ENCODE assay signal across 15 cellular contexts in genomic region chr20:31849306-31849930, GRCh38. TPM values are rescaled to one million over a fixed set of nuclear protein-coding genes. Genes with fewer than 3 reads are reported as not detected.
DNase-seq lines count a peak whose midpoint lies in the region; ATAC-seq and TF ChIP-seq lines count a peak whose summit lies in the region.
"Had no signal": no experiment of that assay in that cellular context is flagged by ENCODE, and none has a peak within 500 bp of the region (broad histone marks: within the 10 kb centered on the region; RNA-seq: fewer than 3 reads in every experiment).

No MANE protein-coding gene starts in this region.

- no peak overlapping the region for H3K4me3 ChIP-seq in transverse colon
- H3K4me3 ChIP-seq: tibial nerve had no signal

- no peaks in the 10 kb centered on the region for H3K9me3 Mint-ChIP-seq in MCF 10A (ENCODE audit: unreplicated experiment)
- H3K9me3 Mint-ChIP-seq: activated naive CD8-positive, alpha-beta T cell treated with anti-CD3 and anti-CD28 coated beads, Interleukin-2, amount 10 ng/mL, durations not matched to agents 7 days and 5 days; mesothelial cell of epicardium had no signal

- H3K27me3 ChIP-seq in transverse colon, result peaks cover 34% of the 10 kb centered on the region

- no peak overlapping the region for H3K27ac Mint-ChIP-seq in MCF 10A (ENCODE audit: low read depth, unreplicated experiment)
- H3K27ac Mint-ChIP-seq: activated naive CD8-positive, alpha-beta T cell treated with anti-CD3 and anti-CD28 coated beads, Interleukin-2, amount 10 ng/mL, durations not matched to agents 7 days and 5 days; mesothelial cell of epicardium had no signal

- BruUV-seq in MCF 10A (replicated peaks; lab: Mats Ljungman, UMichigan), result no TSS peak

- H3K36me3 Mint-ChIP-seq in MCF 10A (ENCODE audit: insufficient read depth, unreplicated experiment), result no peaks in the 10 kb centered on the region
- H3K36me3 Mint-ChIP-seq: activated naive CD8-positive, alpha-beta T cell treated with anti-CD3 and anti-CD28 coated beads, Interleukin-2, amount 10 ng/mL, durations not matched to agents 7 days and 5 days; mesothelial cell of epicardium had no signal

- no peaks in the 10 kb centered on the region for H3K36me3 ChIP-seq in transverse colon
- H3K36me3 ChIP-seq: tibial nerve had no signal

- TF ChIP-seq CTCF in MCF 10A (IDR thresholded peaks at IDR 0.05; ENCODE audit: unreplicated experiment) (no peak), transverse colon (IDR thresholded peaks at IDR 0.05) (no peak)

- H3K27ac ChIP-seq in epithelial cell of prostate, result no peak overlapping the region
- H3K27ac ChIP-seq in transverse colon, result no peak overlapping the region
- H3K27ac ChIP-seq: tibial nerve had no signal

- TF ChIP-seq POLR2A in transverse colon (IDR thresholded peaks at IDR 0.05), result no peak

- no peak for ATAC-seq in HG03175 (IDR thresholded peaks at IDR 0.05; ENCODE audit: unreplicated experiment)
- no peak for ATAC-seq in left cardiac atrium

- CTCF ChIA-PET in MCF 10A (lab: Yijun Ruan, JAX), result interaction anchor here (1.0 to 12.8 kb wide), 12 partner anchors 13 to 799 kb away, joined by 3 to 200 read pairs (median 16); partner anchors contain the start of gene PDRG1

- POLR2A ChIA-PET in MCF 10A (lab: Yijun Ruan, JAX), result interaction anchor here (0.7 kb wide), 1 partner anchor 183 kb away, joined by 3 read pairs; no protein-coding TSS in a partner anchor

- no peak for TF ChIP-seq EP300 in transverse colon (IDR thresholded peaks at IDR 0.05; ENCODE audit: low read depth)

- no peak overlapping the region for H3K4me3 Mint-ChIP-seq in MCF 10A (ENCODE audit: unreplicated experiment)
- H3K4me3 Mint-ChIP-seq: activated naive CD8-positive, alpha-beta T cell treated with anti-CD3 and anti-CD28 coated beads, Interleukin-2, amount 10 ng/mL, durations not matched to agents 7 days and 5 days; mesothelial cell of epicardium had no signal

- no peaks in the 10 kb centered on the region for H3K9me3 ChIP-seq in transverse colon
- H3K9me3 ChIP-seq: tibial nerve had no signal

- no peaks in the 10 kb centered on the region for H3K4me1 Mint-ChIP-seq in MCF 10A (ENCODE audit: insufficient read depth, unreplicated experiment)
- H3K4me1 Mint-ChIP-seq: activated naive CD8-positive, alpha-beta T cell treated with anti-CD3 and anti-CD28 coated beads, Interleukin-2, amount 10 ng/mL, durations not matched to agents 7 days and 5 days had no signal

- 29 to 31% methylated on average over 3 to 43 of the region's 45 CpGs for WGBS in transverse colon (ENCODE audit: low coverage in 1 of 2), 2 donors

- peaks cover 33% of the 10 kb centered on the region for H3K27me3 Mint-ChIP-seq in MCF 10A (ENCODE audit: insufficient read depth, unreplicated experiment)

- peaks cover 0 to 5% (median 0%) of the 10 kb centered on the region in 4 donors for H3K4me1 ChIP-seq in transverse colon

- peak; percentile 77 to 79 for DNase-seq in T47D (ENCODE audit: low read depth in 1 of 2, low spot score in 1 of 2)
- no peak for DNase-seq in MCF 10A (ENCODE audit: unreplicated experiment)
- DNase-seq in NCI-H345 treated with DMSO at 0.1 percent for 48 hours (lab: John Stamatoyannopoulos, UW; ENCODE audit: unreplicated experiment), result peak; percentile 63
- peak; percentile 41 for DNase-seq in epithelial cell of prostate (ENCODE audit: low read depth, low spot score)
- peak; percentile 62 for DNase-seq in transverse colon
- DNase-seq in dermis blood vessel endothelial cell, result no peak
- DNase-seq in left cardiac atrium, result no peak
- DNase-seq: activated CD8-positive, alpha-beta memory T cell treated with anti-CD3 and anti-CD28 coated beads, Interleukin-2, amount 50 U/mL, for 48 hours; activated naive CD8-positive, alpha-beta T cell treated with anti-CD3 and anti-CD28 coated beads, Interleukin-2, amount 10 ng/mL, durations not matched to agents 7 days and 5 days; cerebellar nuclear complex; NCI-H1092; posterior cingulate gyrus had no signal

- intact Hi-C loops in MCF 10A (cut with micrococcal nuclease), result no loop called here
- intact Hi-C loops in transverse colon (cut with DNase I; ENCODE audit: low total_unique reads), result no loop called here
- intact Hi-C loops in left cardiac atrium (cut with DNase I), result no loop called here

- in situ Hi-C loops in T47D (cut with HindIII; ENCODE audit: low pct_unique_long_range_greater_than_20kb, low sequenced_read_pairs), result no loop called here
- in situ Hi-C loops in transverse colon (cut with MboI; ENCODE audit: low pct_ligation_motif_present in 1 of 4, low pct_unique_long_range_greater_than_20kb in 1 of 4, low sequenced_read_pairs in 3 of 4), result loop anchor here in 1 of 4 donors (10.0 kb wide), 1 partner anchor 95 kb away; no protein-coding TSS in a partner anchor

RNA-seq across cellular contexts. Expression of gene FOXS1, which starts 4.0 kb away (rescaled TPM):
- total RNA-seq in MCF 10A (2022) (not detected in 2 replicates), transverse colon (under 1 TPM in 1 of 4 donors, not detected in 3; 0.55 TPM), dermis blood vessel endothelial cell (0.09 TPM in 1 of 2 replicates, not detected in the other), left cardiac atrium (1 to 10 TPM; 1.6 to 3.1 TPM)
- total RNA-seq: activated naive CD8-positive, alpha-beta T cell treated with anti-CD3 and anti-CD28 coated beads, Interleukin-2, amount 10 ng/mL, durations not matched to agents 7 days and 5 days had no signal

RNA-seq across cellular contexts. Expression of gene DUSP15, which starts 20.9 kb away (rescaled TPM):
- total RNA-seq in MCF 10A (2022) (not detected in 2 replicates), transverse colon (1 to 10 TPM in 1 of 4 donors, not detected in 3; 1.1 TPM), dermis blood vessel endothelial cell (0.14 and 0.34 TPM in 2 replicates), left cardiac atrium (1 to 10 TPM; 4.2 to 5.7 TPM)
- total RNA-seq: activated naive CD8-positive, alpha-beta T cell treated with anti-CD3 and anti-CD28 coated beads, Interleukin-2, amount 10 ng/mL, durations not matched to agents 7 days and 5 days had no signal

RNA-seq across cellular contexts. Expression of gene TTLL9, which starts 21.0 kb away (rescaled TPM):
- 0.19 TPM in 1 of 2 replicates, not detected in the other for total RNA-seq in MCF 10A (2022)
- not detected for total RNA-seq in transverse colon
- total RNA-seq in dermis blood vessel endothelial cell, result 0.14 TPM in 1 of 2 replicates, not detected in the other
- under 1 TPM in 1 of 2 donors, not detected in 1; 0.13 TPM for total RNA-seq in left cardiac atrium
- total RNA-seq: activated naive CD8-positive, alpha-beta T cell treated with anti-CD3 and anti-CD28 coated beads, Interleukin-2, amount 10 ng/mL, durations not matched to agents 7 days and 5 days had no signal

RNA-seq across cellular contexts. Expression of gene MYLK2, which starts 30.3 kb away (rescaled TPM):
- total RNA-seq in MCF 10A (2022) (0.14 and 0.32 TPM in 2 replicates), transverse colon (under 1 TPM in 1 of 4 donors, not detected in 3; 0.16 TPM), dermis blood vessel endothelial cell (8.5 and 8.7 TPM in 2 replicates), left cardiac atrium (under 1 TPM in 1 of 2 donors, not detected in 1; 0.55 TPM)

Comparison
In these comparisons a context has a peak if more than half of its experiments do, and no peak if none do; other contexts are left out.
1. DNase-seq: peak in T47D (2 of 2), NCI-H345 treated with DMSO at 0.1 percent for 48 hours (single experiment), epithelial cell of prostate (single experiment) and transverse colon (single experiment); none in MCF 10A (single experiment), dermis blood vessel endothelial cell (single experiment) and left cardiac atrium (single experiment).